Comparison of ENCODE assay signal across 2 cellular contexts in the genomic region with DNA sequence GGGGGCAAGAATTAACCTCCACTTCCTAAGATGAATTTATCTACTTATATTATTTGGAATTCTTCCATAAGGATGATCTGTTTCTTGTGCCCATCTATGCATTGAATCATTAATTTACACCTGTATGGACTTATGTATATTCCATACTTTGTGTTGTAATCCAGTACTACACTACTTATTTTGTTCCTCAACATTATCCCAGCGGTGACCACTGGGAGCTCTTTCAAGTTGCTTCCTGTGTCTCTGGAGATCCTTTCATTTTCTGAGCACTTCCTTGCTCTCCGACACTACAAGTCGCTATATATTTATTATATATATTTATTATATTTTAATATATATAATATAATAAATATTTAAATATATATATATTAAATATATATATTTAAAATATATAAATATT.
TF ChIP-seq lines count a peak whose summit lies in the region.

No MANE protein-coding gene starts in this region.

TF ChIP-seq in IMR-90, 13 proteins besides CTCF, POLR2A, EP300 and RAD21:
- TF ChIP-seq MAZ (IDR thresholded peaks at IDR 0.05; ENCODE audit: borderline replicate concordance, low read depth, low read length): no peak
- TF ChIP-seq RCOR1 (IDR thresholded peaks at IDR 0.05; ENCODE audit: insufficient replicate concordance, low read length): no peak
- no peak for TF ChIP-seq CHD1 (IDR thresholded peaks at IDR 0.05; ENCODE audit: low read depth, low read length)
- TF ChIP-seq NFE2L2 (IDR thresholded peaks at IDR 0.05; ENCODE audit: low read depth, low read length): no peak
- TF ChIP-seq MAFK (IDR thresholded peaks at IDR 0.05; ENCODE audit: low read depth, low read length): no peak
- TF ChIP-seq FOS (IDR thresholded peaks at IDR 0.05; ENCODE audit: low read depth, low read length): no peak

TF ChIP-seq in K562, 482 proteins besides CTCF, POLR2A, EP300 and RAD21:
- TF ChIP-seq HOXB6 (CRISPR knock-in tag; IDR thresholded peaks at IDR 0.05; ENCODE audit: borderline replicate concordance) (no peak), TCFL5 (CRISPR knock-in tag; conservative IDR thresholded peaks at IDR 0.05) (no peak), ZNF174 (CRISPR knock-in tag; IDR thresholded peaks at IDR 0.05) (no peak), DNMT1 (IDR thresholded peaks at IDR 0.05) (no peak), ZKSCAN1 (IDR thresholded peaks at IDR 0.05; ENCODE audit: low read depth, low read length) (no peak), NR4A1 (CRISPR knock-in tag; IDR thresholded peaks at IDR 0.05) (no peak), NR4A1 (tag; IDR thresholded peaks at IDR 0.05) (no peak)
- TF ChIP-seq, protein P1, sequence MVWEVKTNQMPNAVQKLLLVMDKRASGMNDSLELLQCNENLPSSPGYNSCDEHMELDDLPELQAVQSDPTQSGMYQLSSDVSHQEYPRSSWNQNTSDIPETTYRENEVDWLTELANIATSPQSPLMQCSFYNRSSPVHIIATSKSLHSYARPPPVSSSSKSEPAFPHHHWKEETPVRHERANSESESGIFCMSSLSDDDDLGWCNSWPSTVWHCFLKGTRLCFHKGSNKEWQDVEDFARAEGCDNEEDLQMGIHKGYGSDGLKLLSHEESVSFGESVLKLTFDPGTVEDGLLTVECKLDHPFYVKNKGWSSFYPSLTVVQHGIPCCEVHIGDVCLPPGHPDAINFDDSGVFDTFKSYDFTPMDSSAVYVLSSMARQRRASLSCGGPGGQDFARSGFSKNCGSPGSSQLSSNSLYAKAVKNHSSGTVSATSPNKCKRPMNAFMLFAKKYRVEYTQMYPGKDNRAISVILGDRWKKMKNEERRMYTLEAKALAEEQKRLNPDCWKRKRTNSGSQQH (CRISPR knock-in tag; IDR thresholded peaks at IDR 0.05): no peak
- TF ChIP-seq, protein P2, sequence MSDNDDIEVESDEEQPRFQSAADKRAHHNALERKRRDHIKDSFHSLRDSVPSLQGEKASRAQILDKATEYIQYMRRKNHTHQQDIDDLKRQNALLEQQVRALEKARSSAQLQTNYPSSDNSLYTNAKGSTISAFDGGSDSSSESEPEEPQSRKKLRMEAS (CRISPR knock-in tag; IDR thresholded peaks at IDR 0.05): no peak
- TF ChIP-seq, protein P3, sequence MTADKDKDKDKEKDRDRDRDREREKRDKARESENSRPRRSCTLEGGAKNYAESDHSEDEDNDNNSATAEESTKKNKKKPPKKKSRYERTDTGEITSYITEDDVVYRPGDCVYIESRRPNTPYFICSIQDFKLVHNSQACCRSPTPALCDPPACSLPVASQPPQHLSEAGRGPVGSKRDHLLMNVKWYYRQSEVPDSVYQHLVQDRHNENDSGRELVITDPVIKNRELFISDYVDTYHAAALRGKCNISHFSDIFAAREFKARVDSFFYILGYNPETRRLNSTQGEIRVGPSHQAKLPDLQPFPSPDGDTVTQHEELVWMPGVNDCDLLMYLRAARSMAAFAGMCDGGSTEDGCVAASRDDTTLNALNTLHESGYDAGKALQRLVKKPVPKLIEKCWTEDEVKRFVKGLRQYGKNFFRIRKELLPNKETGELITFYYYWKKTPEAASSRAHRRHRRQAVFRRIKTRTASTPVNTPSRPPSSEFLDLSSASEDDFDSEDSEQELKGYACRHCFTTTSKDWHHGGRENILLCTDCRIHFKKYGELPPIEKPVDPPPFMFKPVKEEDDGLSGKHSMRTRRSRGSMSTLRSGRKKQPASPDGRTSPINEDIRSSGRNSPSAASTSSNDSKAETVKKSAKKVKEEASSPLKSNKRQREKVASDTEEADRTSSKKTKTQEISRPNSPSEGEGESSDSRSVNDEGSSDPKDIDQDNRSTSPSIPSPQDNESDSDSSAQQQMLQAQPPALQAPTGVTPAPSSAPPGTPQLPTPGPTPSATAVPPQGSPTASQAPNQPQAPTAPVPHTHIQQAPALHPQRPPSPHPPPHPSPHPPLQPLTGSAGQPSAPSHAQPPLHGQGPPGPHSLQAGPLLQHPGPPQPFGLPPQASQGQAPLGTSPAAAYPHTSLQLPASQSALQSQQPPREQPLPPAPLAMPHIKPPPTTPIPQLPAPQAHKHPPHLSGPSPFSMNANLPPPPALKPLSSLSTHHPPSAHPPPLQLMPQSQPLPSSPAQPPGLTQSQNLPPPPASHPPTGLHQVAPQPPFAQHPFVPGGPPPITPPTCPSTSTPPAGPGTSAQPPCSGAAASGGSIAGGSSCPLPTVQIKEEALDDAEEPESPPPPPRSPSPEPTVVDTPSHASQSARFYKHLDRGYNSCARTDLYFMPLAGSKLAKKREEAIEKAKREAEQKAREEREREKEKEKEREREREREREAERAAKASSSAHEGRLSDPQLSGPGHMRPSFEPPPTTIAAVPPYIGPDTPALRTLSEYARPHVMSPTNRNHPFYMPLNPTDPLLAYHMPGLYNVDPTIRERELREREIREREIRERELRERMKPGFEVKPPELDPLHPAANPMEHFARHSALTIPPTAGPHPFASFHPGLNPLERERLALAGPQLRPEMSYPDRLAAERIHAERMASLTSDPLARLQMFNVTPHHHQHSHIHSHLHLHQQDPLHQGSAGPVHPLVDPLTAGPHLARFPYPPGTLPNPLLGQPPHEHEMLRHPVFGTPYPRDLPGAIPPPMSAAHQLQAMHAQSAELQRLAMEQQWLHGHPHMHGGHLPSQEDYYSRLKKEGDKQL (CRISPR knock-in tag; IDR thresholded peaks at IDR 0.05; ENCODE audit: borderline replicate concordance): no peak
- TF ChIP-seq, protein P4, sequence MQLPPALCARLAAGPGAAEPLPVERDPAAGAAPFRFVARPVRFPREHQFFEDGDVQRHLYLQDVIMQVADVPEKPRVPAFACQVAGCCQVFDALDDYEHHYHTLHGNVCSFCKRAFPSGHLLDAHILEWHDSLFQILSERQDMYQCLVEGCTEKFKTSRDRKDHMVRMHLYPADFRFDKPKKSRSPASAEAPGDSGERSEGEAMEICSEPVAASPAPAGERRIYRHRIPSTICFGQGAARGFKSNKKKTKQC (CRISPR knock-in tag; IDR thresholded peaks at IDR 0.05): no peak
- TF ChIP-seq, protein P5, sequence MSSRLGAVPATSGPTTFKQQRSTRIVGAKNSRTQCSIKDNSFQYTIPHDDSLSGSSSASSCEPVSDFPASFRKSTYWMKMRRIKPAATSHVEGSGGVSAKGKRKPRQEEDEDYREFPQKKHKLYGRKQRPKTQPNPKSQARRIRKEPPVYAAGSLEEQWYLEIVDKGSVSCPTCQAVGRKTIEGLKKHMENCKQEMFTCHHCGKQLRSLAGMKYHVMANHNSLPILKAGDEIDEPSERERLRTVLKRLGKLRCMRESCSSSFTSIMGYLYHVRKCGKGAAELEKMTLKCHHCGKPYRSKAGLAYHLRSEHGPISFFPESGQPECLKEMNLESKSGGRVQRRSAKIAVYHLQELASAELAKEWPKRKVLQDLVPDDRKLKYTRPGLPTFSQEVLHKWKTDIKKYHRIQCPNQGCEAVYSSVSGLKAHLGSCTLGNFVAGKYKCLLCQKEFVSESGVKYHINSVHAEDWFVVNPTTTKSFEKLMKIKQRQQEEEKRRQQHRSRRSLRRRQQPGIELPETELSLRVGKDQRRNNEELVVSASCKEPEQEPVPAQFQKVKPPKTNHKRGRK (tag; IDR thresholded peaks at IDR 0.05): no peak
- TF ChIP-seq, protein P6, sequence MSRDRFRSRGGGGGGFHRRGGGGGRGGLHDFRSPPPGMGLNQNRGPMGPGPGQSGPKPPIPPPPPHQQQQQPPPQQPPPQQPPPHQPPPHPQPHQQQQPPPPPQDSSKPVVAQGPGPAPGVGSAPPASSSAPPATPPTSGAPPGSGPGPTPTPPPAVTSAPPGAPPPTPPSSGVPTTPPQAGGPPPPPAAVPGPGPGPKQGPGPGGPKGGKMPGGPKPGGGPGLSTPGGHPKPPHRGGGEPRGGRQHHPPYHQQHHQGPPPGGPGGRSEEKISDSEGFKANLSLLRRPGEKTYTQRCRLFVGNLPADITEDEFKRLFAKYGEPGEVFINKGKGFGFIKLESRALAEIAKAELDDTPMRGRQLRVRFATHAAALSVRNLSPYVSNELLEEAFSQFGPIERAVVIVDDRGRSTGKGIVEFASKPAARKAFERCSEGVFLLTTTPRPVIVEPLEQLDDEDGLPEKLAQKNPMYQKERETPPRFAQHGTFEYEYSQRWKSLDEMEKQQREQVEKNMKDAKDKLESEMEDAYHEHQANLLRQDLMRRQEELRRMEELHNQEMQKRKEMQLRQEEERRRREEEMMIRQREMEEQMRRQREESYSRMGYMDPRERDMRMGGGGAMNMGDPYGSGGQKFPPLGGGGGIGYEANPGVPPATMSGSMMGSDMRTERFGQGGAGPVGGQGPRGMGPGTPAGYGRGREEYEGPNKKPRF (IDR thresholded peaks at IDR 0.05; ENCODE audit: low read depth, low read length): no peak
